ENCODE assay signal across 8 cellular contexts in the genomic region with DNA sequence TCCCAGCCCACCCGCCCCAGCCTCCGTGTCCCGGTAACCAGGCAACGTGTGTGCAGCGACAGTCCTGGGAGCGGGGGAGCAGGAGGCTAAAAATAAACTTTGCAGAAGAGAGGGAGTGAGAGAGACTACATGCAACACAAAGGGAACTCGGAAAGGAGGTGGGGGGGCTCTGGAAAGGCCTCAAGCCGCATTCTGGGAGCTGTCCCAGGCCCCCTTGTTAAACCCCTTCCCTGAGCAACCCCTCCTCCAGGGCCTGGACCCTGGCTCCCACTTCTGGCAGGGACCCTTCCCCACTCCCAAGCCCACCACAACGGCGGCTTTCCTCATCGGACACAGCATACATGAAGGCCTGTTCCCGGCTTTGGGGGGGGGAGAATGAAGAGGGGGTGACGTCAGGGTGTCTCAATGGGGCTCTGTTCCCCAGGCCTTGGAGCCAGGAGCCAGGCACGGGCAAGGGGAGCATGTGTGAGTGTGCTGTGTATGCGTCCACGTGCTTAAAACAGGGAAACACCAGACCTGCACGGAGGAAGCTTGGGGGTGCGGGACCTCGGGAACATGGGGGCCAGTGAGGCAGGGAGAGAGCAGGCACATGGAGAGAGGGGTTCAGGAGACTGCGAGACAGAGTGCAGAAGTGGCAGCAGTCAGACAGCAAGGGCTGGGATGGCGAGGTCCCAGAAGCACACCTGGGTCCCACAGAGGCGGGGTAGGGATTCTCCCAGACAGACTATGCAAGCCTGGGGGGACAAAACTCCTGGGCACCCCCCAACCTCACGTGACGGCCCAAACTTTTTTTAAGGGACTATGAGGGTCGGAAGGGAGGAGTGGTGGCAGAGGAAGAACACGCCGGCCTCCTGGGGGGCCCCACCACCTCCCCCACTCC. TPM values are rescaled to one million over a fixed set of nuclear protein-coding genes. Genes with fewer than 3 reads are reported as not detected.
DNase-seq lines count a peak whose midpoint lies in the region; ATAC-seq and TF ChIP-seq lines count a peak whose summit lies in the region.

No MANE protein-coding gene starts in this region.

- peak overlapping the region; percentile 99 for H3K27ac Mint-ChIP-seq in HFFc6
- H3K27ac Mint-ChIP-seq in activated naive CD8-positive, alpha-beta T cell treated with anti-CD3 and anti-CD28 coated beads for 36 hours, result peak overlapping the region; percentile 95

- H3K9ac ChIP-seq in parathyroid adenoma, result no peak overlapping the region

- H3K36me3 Mint-ChIP-seq in HFFc6 (ENCODE audit: low read depth), result peaks cover 9% of the 10 kb centered on the region
- H3K36me3 Mint-ChIP-seq in activated naive CD8-positive, alpha-beta T cell treated with anti-CD3 and anti-CD28 coated beads for 36 hours, result peaks cover 21% of the 10 kb centered on the region

- H3K4me3 ChIP-seq in AG04449 (ENCODE audit: low read depth, low read length) (peak overlapping the region; percentile 96), cardiac muscle cell (peak overlapping the region; percentile 96), parathyroid adenoma (ENCODE audit: low read depth, low read length) (peak overlapping the region; percentile 63)

- peak overlapping the region; percentile 75 for H2AFZ ChIP-seq in parathyroid adenoma

- H3K4me1 ChIP-seq in cardiac muscle cell (ENCODE audit: low read depth), result peaks cover 34% of the 10 kb centered on the region
- H3K4me1 ChIP-seq in parathyroid adenoma, result peaks cover 17% of the 10 kb centered on the region

- H3K4me2 ChIP-seq in parathyroid adenoma (ENCODE audit: low read length), result peak overlapping the region; percentile 75

- H3K79me2 ChIP-seq in parathyroid adenoma, result peaks cover 2% of the 10 kb centered on the region

- CTCF ChIA-PET in AG04449 (lab: Yijun Ruan, JAX), result interaction anchor here (13.7 to 14.9 kb wide), 2 partner anchors 27 to 42 kb away, joined by 255 to 258 read pairs; no protein-coding TSS in a partner anchor

- POLR2A ChIA-PET in AG04449 (lab: Yijun Ruan, JAX), result interaction anchor here (1.5 kb wide), 1 partner anchor 27 kb away, joined by 5 read pairs; no protein-coding TSS in a partner anchor

- H3K27ac ChIP-seq in cardiac muscle cell, result peak overlapping the region; percentile 95
- peak overlapping the region; percentile 78 for H3K27ac ChIP-seq in parathyroid adenoma

- TF ChIP-seq CTCF in AG04449 (IDR thresholded peaks at IDR 0.05; ENCODE audit: insufficient read depth, low read length, missing control alignments) (no peak), HFFc6 (IDR thresholded peaks at IDR 0.05) (no peak), cardiac muscle cell (IDR thresholded peaks at IDR 0.05; ENCODE audit: low read depth, low read length) (no peak), parathyroid adenoma (IDR thresholded peaks at IDR 0.05) (no peak)

- H3K27me3 Mint-ChIP-seq in HFFc6 (ENCODE audit: insufficient read depth), result peaks cover 3% of the 10 kb centered on the region; the same call in 1 of the 2 replicates
- no peaks in the 10 kb centered on the region for H3K27me3 Mint-ChIP-seq in activated naive CD8-positive, alpha-beta T cell treated with anti-CD3 and anti-CD28 coated beads for 36 hours

- no peak for ATAC-seq in HG03469 (IDR thresholded peaks at IDR 0.05; ENCODE audit: unreplicated experiment)

- H3K9me3 Mint-ChIP-seq in HFFc6, result no peaks in the 10 kb centered on the region; the same call in 1 of the 2 replicates
- no peaks in the 10 kb centered on the region for H3K9me3 Mint-ChIP-seq in activated naive CD8-positive, alpha-beta T cell treated with anti-CD3 and anti-CD28 coated beads for 36 hours

- DNase-seq in AG04449 (ENCODE audit: low read depth, low spot score) (no peak), HFFc6 (peak; percentile 66), cardiac muscle cell (ENCODE audit: low read depth in 1 of 2, low spot score in 1 of 2) (peak; percentile 68 to 71)
- DNase-seq in activated naive CD8-positive, alpha-beta T cell treated with anti-CD3 and anti-CD28 coated beads for 36 hours, result no peak
- no peak for DNase-seq in stimulated activated naive CD4-positive, alpha-beta T cell treated with Interleukin-2 at 50 U/mL for 16 hours (lab: John Stamatoyannopoulos, UW)
- no peak for DNase-seq in effector CD8-positive, alpha-beta T cell (lab: John Stamatoyannopoulos, UW)

- no peaks in the 10 kb centered on the region for H3K27me3 ChIP-seq in cardiac muscle cell
- no peaks in the 10 kb centered on the region for H3K27me3 ChIP-seq in parathyroid adenoma (ENCODE audit: control insufficient read depth, insufficient read depth, low read length)

- H3K4me3 Mint-ChIP-seq in HFFc6, result peak overlapping the region; percentile 98
- peak overlapping the region; percentile 95 for H3K4me3 Mint-ChIP-seq in activated naive CD8-positive, alpha-beta T cell treated with anti-CD3 and anti-CD28 coated beads for 36 hours

- H3K9me3 ChIP-seq in cardiac muscle cell (ENCODE audit: low read depth) (no peaks in the 10 kb centered on the region), parathyroid adenoma (ENCODE audit: control insufficient read depth, low read length) (no peaks in the 10 kb centered on the region)

- no peaks in the 10 kb centered on the region for H3K36me3 ChIP-seq in cardiac muscle cell
- no peaks in the 10 kb centered on the region for H3K36me3 ChIP-seq in parathyroid adenoma (ENCODE audit: control insufficient read depth, insufficient read depth, low read length)

- peaks cover 40% of the 10 kb centered on the region for H3K4me1 Mint-ChIP-seq in HFFc6 (ENCODE audit: low read depth)
- peaks cover 29% of the 10 kb centered on the region for H3K4me1 Mint-ChIP-seq in activated naive CD8-positive, alpha-beta T cell treated with anti-CD3 and anti-CD28 coated beads for 36 hours

RNA-seq across cellular contexts. Expression of a gene that starts 2.3 kb away (rescaled TPM):
- 10 to 100 TPM; 74.7 to 87.8 (median 78.8) TPM for total RNA-seq in HFFc6 (2021; fragmentation: NEBNext Ultra II Directional; extraction: Animal tissue kit (Norgen Biotek cat#: 25700))
- total RNA-seq in activated naive CD8-positive, alpha-beta T cell treated with anti-CD3 and anti-CD28 coated beads for 36 hours, result 10 to 100 TPM; 62.9 to 66.0 TPM
- total RNA-seq in cardiac muscle cell, result 97.6 and 108 TPM in 2 replicates
- 25.1 and 25.4 TPM in 2 replicates for polyA plus RNA-seq in cardiac muscle cell

RNA-seq across cellular contexts. Expression of a gene that starts 10.2 kb away (rescaled TPM):
- total RNA-seq in HFFc6 (2021; fragmentation: NEBNext Ultra II Directional; extraction: Animal tissue kit (Norgen Biotek cat#: 25700)), result 10 to 100 TPM; 36.3 to 45.5 (median 43.1) TPM
- 10 to 100 TPM; 38.2 to 39.0 TPM for total RNA-seq in activated naive CD8-positive, alpha-beta T cell treated with anti-CD3 and anti-CD28 coated beads for 36 hours
- 28.0 and 33.2 TPM in 2 replicates for total RNA-seq in cardiac muscle cell
- polyA plus RNA-seq in cardiac muscle cell, result 35.3 and 40.2 TPM in 2 replicates

RNA-seq across cellular contexts. Expression of a gene that starts 16.4 kb away (rescaled TPM):
- total RNA-seq in HFFc6 (2021; fragmentation: NEBNext Ultra II Directional; extraction: Animal tissue kit (Norgen Biotek cat#: 25700)), result 10 to 100 TPM; 67.6 to 75.4 (median 73.7) TPM
- 10 to 100 TPM; 43.8 to 50.4 TPM for total RNA-seq in activated naive CD8-positive, alpha-beta T cell treated with anti-CD3 and anti-CD28 coated beads for 36 hours
- total RNA-seq in cardiac muscle cell, result 55.5 and 62.9 TPM in 2 replicates
- 18.1 and 18.7 TPM in 2 replicates for polyA plus RNA-seq in cardiac muscle cell

RNA-seq across cellular contexts. Expression of a gene that starts 32.5 kb away (rescaled TPM):
- total RNA-seq in HFFc6 (2021; fragmentation: NEBNext Ultra II Directional; extraction: Animal tissue kit (Norgen Biotek cat#: 25700)), result 10 to 100 TPM; 14.0 to 18.2 (median 16.1) TPM
- total RNA-seq in activated naive CD8-positive, alpha-beta T cell treated with anti-CD3 and anti-CD28 coated beads for 36 hours, result 10 to 100 TPM; 12.1 to 14.5 TPM
- 8.8 and 13.0 TPM in 2 replicates for total RNA-seq in cardiac muscle cell
- 9.2 and 10.1 TPM in 2 replicates for polyA plus RNA-seq in cardiac muscle cell

RNA-seq across cellular contexts. Expression of a gene that starts 35.1 kb away (rescaled TPM):
- 10 to 100 TPM; 19.2 to 24.9 (median 20.2) TPM for total RNA-seq in HFFc6 (2021; fragmentation: NEBNext Ultra II Directional; extraction: Animal tissue kit (Norgen Biotek cat#: 25700))
- 10 to 100 TPM; 16.2 to 17.6 TPM for total RNA-seq in activated naive CD8-positive, alpha-beta T cell treated with anti-CD3 and anti-CD28 coated beads for 36 hours
- total RNA-seq in cardiac muscle cell, result 69.7 and 71.6 TPM in 2 replicates
- 46.0 and 58.2 TPM in 2 replicates for polyA plus RNA-seq in cardiac muscle cell

Comparison
In these comparisons a context has a peak if more than half of its experiments do, and no peak if none do; other contexts are left out.
1. DNase-seq: peak in HFFc6 (single experiment) and cardiac muscle cell (2 of 2); none in AG04449 (single experiment), activated naive CD8-positive, alpha-beta T cell treated with anti-CD3 and anti-CD28 coated beads for 36 hours (single experiment), stimulated activated naive CD4-positive, alpha-beta T cell treated with Interleukin-2 at 50 U/mL for 16 hours (single experiment) and effector CD8-positive, alpha-beta T cell (single experiment).
2. Peak in every context shown above with its lines, with median percentiles within 50 percentile points of each other: H3K4me3 ChIP-seq.